8 cellular contexts compared by ENCODE assay signal in genomic region chr5:134738963-134739661, GRCh38. TPM values are rescaled to one million over a fixed set of nuclear protein-coding genes. Genes with fewer than 3 reads are reported as not detected.
DNase-seq lines count a peak whose midpoint lies in the region; ATAC-seq and TF ChIP-seq lines count a peak whose summit lies in the region.

No MANE protein-coding gene starts in this region.

- H3K4me1 ChIP-seq in ACC112 (ENCODE audit: control insufficient read depth, insufficient read depth, low read length, unreplicated experiment), result peaks cover 10% of the 10 kb centered on the region
- H3K4me1 ChIP-seq in endocrine pancreas (ENCODE audit: control insufficient read depth, insufficient read depth, low read length), result peaks cover 5% of the 10 kb centered on the region
- peaks cover 7% of the 10 kb centered on the region for H3K4me1 ChIP-seq in mesodermal cell (ENCODE audit: control insufficient read depth, insufficient read depth, low read length, poor library complexity, severe bottlenecking)
- H3K4me1 ChIP-seq in thyroid gland, result peaks cover 10 to 17% of the 10 kb centered on the region in 2 donors

- no peaks in the 10 kb centered on the region for H3K27me3 Mint-ChIP-seq in activated B cell treated with CpG ODN at 0.5 μM for 24 hours

- POLR2A ChIA-PET in activated B cell treated with CpG ODN at 0.5 μM for 24 hours (lab: Charles Lee), result interaction anchor here (0.6 to 5.4 kb wide), 11 partner anchors 10 to 1819 kb away, joined by 3 to 55 read pairs (median 6); partner anchors contain the start of genes AFF4, C5orf24, CDKN2AIPNL and DDX46

- H3K27me3 ChIP-seq in ACC112 (ENCODE audit: insufficient read depth, low read length) (no peaks in the 10 kb centered on the region), endocrine pancreas (ENCODE audit: control insufficient read depth, insufficient read depth, low read length) (no peaks in the 10 kb centered on the region), thyroid gland (no peaks in the 10 kb centered on the region)

- H3K4me3 ChIP-seq in ACC112 (ENCODE audit: low read depth, low read length), result peak overlapping the region; percentile 88
- H3K4me3 ChIP-seq in endocrine pancreas (ENCODE audit: control insufficient read depth, insufficient read depth, low read length), result peak overlapping the region; percentile 79
- H3K4me3 ChIP-seq in mesodermal cell (ENCODE audit: extremely low read depth, insufficient read depth, low read length, poor library complexity, severe bottlenecking), result peak overlapping the region; percentile 81
- peak overlapping the region; percentile 50 to 65 (median 57) for H3K4me3 ChIP-seq in thyroid gland (replicated peaks in 1 of 3)

- H3K79me2 ChIP-seq in ACC112 (ENCODE audit: control insufficient read depth, insufficient read depth, low read length, unreplicated experiment), result peaks cover 34% of the 10 kb centered on the region

- H3K4me1 Mint-ChIP-seq in activated B cell treated with CpG ODN at 0.5 μM for 24 hours, result peaks cover 33% of the 10 kb centered on the region

- peak; percentile 7 for ATAC-seq in activated B cell treated with CpG ODN at 0.5 μM for 24 hours (ENCODE audit: low read depth)

- H3K27ac ChIP-seq in ACC112 (ENCODE audit: low read depth, low read length), result peak overlapping the region; percentile 79
- peak overlapping the region; percentile 96 for H3K27ac ChIP-seq in mesodermal cell (ENCODE audit: low read depth, low read length, severe bottlenecking)
- peak overlapping the region; percentile 54 to 93 (median 86) for H3K27ac ChIP-seq in thyroid gland

- H3K36me3 Mint-ChIP-seq in activated B cell treated with CpG ODN at 0.5 μM for 24 hours (ENCODE audit: low read depth), result peaks cover 16% of the 10 kb centered on the region

- 14 to 15% methylated on average over 11 to 19 of the region's 21 CpGs for WGBS in mesodermal cell (ENCODE audit: insufficient coverage in 2 of 2), 2 experiments
- 8 to 11% methylated on average over 21 of the region's 21 CpGs for WGBS in thyroid gland, 2 donors

- intact Hi-C loops in activated B cell treated with CpG ODN at 0.5 μM for 24 hours (cut with micrococcal nuclease) (loop anchor here (1.0 to 10.0 kb wide), 13 partner anchors 19 to 734 kb away; partner anchors contain the start of genes C5orf24, DDX46, JADE2 and PCBD2), thyroid gland (cut with DNase I) (loop anchor here (10.0 kb wide), 1 partner anchor 166 kb away; the partner anchor contains the start of gene PCBD2)

- no peak for TF ChIP-seq POLR2A in thyroid gland (IDR thresholded peaks at IDR 0.05)

- H3K9ac ChIP-seq in endocrine pancreas (ENCODE audit: control insufficient read depth, insufficient read depth, low read length), result peak overlapping the region; percentile 88

- no peaks in the 10 kb centered on the region for H3K9me3 ChIP-seq in endocrine pancreas (ENCODE audit: control insufficient read depth, low read length)
- H3K9me3 ChIP-seq in mesodermal cell (ENCODE audit: control insufficient read depth, low read length), result no peaks in the 10 kb centered on the region
- H3K9me3 ChIP-seq in thyroid gland, result no peaks in the 10 kb centered on the region

- peak overlapping the region; percentile 63 for H2AFZ ChIP-seq in ACC112 (ENCODE audit: low read length, unreplicated experiment)

- peak overlapping the region; percentile 93 for H3K27ac Mint-ChIP-seq in activated B cell treated with CpG ODN at 0.5 μM for 24 hours

- CTCF ChIA-PET in activated B cell treated with CpG ODN at 0.5 μM for 24 hours (lab: Charles Lee), result interaction anchor here (0.6 to 2.5 kb wide), 12 partner anchors 19 to 451 kb away, joined by 3 to 17 read pairs (median 4); partner anchors contain the start of genes C5orf24, DDX46 and PCBD2

- peak overlapping the region; percentile 86 for H3K4me3 Mint-ChIP-seq in activated B cell treated with CpG ODN at 0.5 μM for 24 hours

- H3K9me3 Mint-ChIP-seq in activated B cell treated with CpG ODN at 0.5 μM for 24 hours, result no peaks in the 10 kb centered on the region

- TF ChIP-seq CTCF in GM12872 (IDR thresholded peaks at IDR 0.05; ENCODE audit: insufficient read depth, low read depth, low read length) (0 out of 3 replicates have a peak, but pooled peaks have one; percentile 22), activated B cell treated with CpG ODN at 0.5 μM for 24 hours (IDR thresholded peaks at IDR 0.05) (no peak), thyroid gland (IDR thresholded peaks at IDR 0.05) (peak in 4 of 6 experiments; percentile 2 to 23 (median 9))

- 0 out of 2 replicates have a peak, but pooled peaks cover 7% of the 10 kb centered on the region for H3K36me3 ChIP-seq in ACC112 (ENCODE audit: insufficient read depth, low read length)
- peaks cover 2% of the 10 kb centered on the region for H3K36me3 ChIP-seq in endocrine pancreas (ENCODE audit: control insufficient read depth, insufficient read depth, low read length)
- peaks cover 35% of the 10 kb centered on the region for H3K36me3 ChIP-seq in mesodermal cell (ENCODE audit: control insufficient read depth, insufficient read depth, low read length)
- H3K36me3 ChIP-seq in thyroid gland, result no peaks in the 10 kb centered on the region

- DNase-seq in NCI-H2029 treated with DMSO at 0.1 percent for 48 hours (lab: John Stamatoyannopoulos, UW), result peak; percentile 15
- DNase-seq in activated B cell treated with CpG ODN at 0.5 μM for 24 hours, result peak; percentile 20
- DNase-seq in thyroid gland, result peak; percentile 11
- no peak for DNase-seq in activated CD4-positive, CD25-positive, alpha-beta regulatory T cell (lab: John Stamatoyannopoulos, UW)

RNA-seq across cellular contexts. Expression of gene CAMLG, which starts 0.8 kb away (rescaled TPM):
- total RNA-seq in activated B cell treated with CpG ODN at 0.5 μM for 24 hours (22.2 and 23.9 TPM in 2 replicates), thyroid gland (10 to 100 TPM; 20.7 to 64.9 (median 29.3) TPM)
- 46.0 TPM for polyA plus RNA-seq in mesodermal cell (2013, experiment 1 of 2)
- 45.8 TPM for polyA plus RNA-seq in mesodermal cell (2013, experiment 2 of 2)

RNA-seq across cellular contexts. Expression of gene DDX46, which starts 19.5 kb away (rescaled TPM):
- total RNA-seq in activated B cell treated with CpG ODN at 0.5 μM for 24 hours (68.8 and 74.1 TPM in 2 replicates), thyroid gland (10 to 100 TPM; 37.3 to 97.0 (median 63.6) TPM)
- polyA plus RNA-seq in mesodermal cell (2013, experiment 1 of 2), result 48.5 TPM
- 56.8 TPM for polyA plus RNA-seq in mesodermal cell (2013, experiment 2 of 2)

Comparison
In these comparisons a context has a peak if more than half of its experiments do, and no peak if none do; other contexts are left out.
1. DNase-seq: peak in NCI-H2029 treated with DMSO at 0.1 percent for 48 hours (single experiment), activated B cell treated with CpG ODN at 0.5 μM for 24 hours (single experiment) and thyroid gland (2 of 2); none in activated CD4-positive, CD25-positive, alpha-beta regulatory T cell (0 of 4).
2. Peak in every context shown above with its lines, with median percentiles within 50 percentile points of each other: H3K27ac ChIP-seq and H3K4me3 ChIP-seq.